ENCODE assay signal across 23 cellular contexts in the genomic region with DNA sequence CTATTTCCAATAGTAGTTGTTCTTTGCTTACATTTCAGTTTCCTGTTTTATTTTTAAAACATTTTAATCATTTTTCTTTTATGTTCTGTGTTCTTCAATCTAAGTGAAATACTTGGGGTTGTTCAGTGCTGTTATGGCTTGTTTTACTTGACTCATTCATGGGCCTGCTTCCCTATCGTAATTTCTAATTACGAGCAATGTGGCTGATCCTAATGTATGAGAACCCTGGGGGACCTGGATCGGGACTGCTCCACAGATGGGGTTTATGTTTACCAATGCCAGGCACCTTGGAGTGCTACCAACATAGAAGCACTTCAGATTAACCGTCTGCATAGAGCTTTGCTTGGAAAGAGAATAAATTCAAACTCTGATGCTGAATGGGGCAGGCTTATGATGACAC. TPM values are rescaled to one million over a fixed set of nuclear protein-coding genes. Genes with fewer than 3 reads are reported as not detected.
DNase-seq lines count a peak whose midpoint lies in the region; ATAC-seq, FAIRE-seq and TF ChIP-seq lines count a peak whose summit lies in the region.
"Had no signal": no experiment of that assay in that cellular context is flagged by ENCODE, and none has a peak within 500 bp of the region (broad histone marks: within the 10 kb centered on the region; RNA-seq: fewer than 3 reads in every experiment).

No MANE protein-coding gene starts in this region.

- H3K4me2 ChIP-seq in H1 (ENCODE audit: insufficient read depth in 1 of 2, low read depth in 2 of 2, low read length in 2 of 2): no peak overlapping the region

- no peaks in the 10 kb centered on the region for H4K20me1 ChIP-seq in H1 (replicated peaks in 1 of 2; ENCODE audit: control insufficient read depth in 1 of 2, insufficient read depth in 2 of 2, low read length in 2 of 2)

- no peak for TF ChIP-seq RAD21 in H1 (IDR thresholded peaks at IDR 0.05 in 1 of 2, conservative IDR thresholded peaks at IDR 0.05 in 1 of 2; ENCODE audit: low read depth in 2 of 2, low read length in 2 of 2)

- no peak overlapping the region for H2AFZ ChIP-seq in H1 (ENCODE audit: low read length)

- H3K4me1 ChIP-seq in H1 (replicated peaks in 1 of 4; ENCODE audit: control insufficient read depth in 3 of 4, insufficient read depth in 4 of 4, low read length in 3 of 4) (peaks cover 7 to 15% (median 11%) of the 10 kb centered on the region in 4 experiments; a peak in 4 of 7 replicates), sigmoid colon (peaks cover 0 to 23% (median 17%) of the 10 kb centered on the region in 4 donors)
- H3K4me1 ChIP-seq: Peyer's patch, prostate gland had no signal

- H3K56ac ChIP-seq in H1 (replicated peaks; ENCODE audit: insufficient read length, low read depth, low read length): no peak overlapping the region

- intact Hi-C loops in sigmoid colon (cut with DNase I): no loop called here

- no peak for TF ChIP-seq EP300 in H1 (IDR thresholded peaks at IDR 0.05; ENCODE audit: borderline replicate concordance in 1 of 2, low read depth in 2 of 2, low read length in 2 of 2)
- TF ChIP-seq EP300 in sigmoid colon (IDR thresholded peaks at IDR 0.05): no peak

- no peak for FAIRE-seq in H1 (lab: Jason Lieb, UNC)

- DNase-seq in AG10803 (ENCODE audit: low read depth) (peak; percentile 47), EH (ENCODE audit: low read depth) (peak; percentile 70), NCI-H446 (lab: John Stamatoyannopoulos, UW) (peak; percentile 94 to 95), H1 (ENCODE audit: low read depth in 1 of 2, low spot score in 2 of 2) (no peak), sigmoid colon (no peak), hippocampal formation (lab: John Stamatoyannopoulos, UW) (no peak)
- DNase-seq: activated CD4-positive, alpha-beta T cell treated with anti-CD3 and anti-CD28 coated beads, Interleukin-2, amount 50 U/mL, for 1 hour; activated CD8-positive, alpha-beta memory T cell treated with anti-CD3 and anti-CD28 coated beads, Interleukin-2, amount 50 U/mL, for 48 hours; activated gamma-delta T cell; amniotic stem cell; erythroblast; midbrain; NCI-H1436 treated with DMSO at 0.1 percent for 48 hours; NCI-H226; NK-92 treated with Interleukin-12 subunit alpha and Interleukin-12 subunit beta, amount 100 ng/mL, for 24 hours; Peyer's patch; stimulated activated naive CD4-positive, alpha-beta T cell; T-helper 2 cell had no signal

- no peak overlapping the region for H3K9ac ChIP-seq in H1 (replicated peaks in 1 of 4; ENCODE audit: extremely low read depth in 1 of 4, low read depth in 3 of 4, low read length in 3 of 4)

- no peak overlapping the region for H2BK5ac ChIP-seq in H1 (ENCODE audit: low read depth, low read length)

- no peak overlapping the region for H2BK120ac ChIP-seq in H1 (replicated peaks; ENCODE audit: low read depth, low read length)

- H3K4me3 ChIP-seq in AG10803 (ENCODE audit: low read length): no peak overlapping the region
- H3K4me3 ChIP-seq in H1 (ENCODE audit: extremely low read depth in 1 of 4, insufficient read depth in 2 of 4, low read depth in 3 of 4, low read length in 4 of 4): no peak overlapping the region
- no peak overlapping the region for H3K4me3 ChIP-seq in sigmoid colon
- H3K4me3 ChIP-seq: Peyer's patch, prostate gland, skin epidermis had no signal

- no peak overlapping the region for H3K23ac ChIP-seq in H1 (ENCODE audit: insufficient read length)

- TF ChIP-seq POLR2A in H1 (IDR thresholded peaks at IDR 0.05; ENCODE audit: control extremely low read depth in 1 of 2, low read depth in 2 of 2, low read length in 2 of 2) (no peak), sigmoid colon (IDR thresholded peaks at IDR 0.05) (no peak)

- no peak overlapping the region for H4K8ac ChIP-seq in H1 (ENCODE audit: extremely low read depth, insufficient read depth, low read length)

- no peak overlapping the region for H3K27ac ChIP-seq in H1 (ENCODE audit: low read depth, low read length)
- peak overlapping the region in 2 of 4 donors; percentile 11 to 23 for H3K27ac ChIP-seq in sigmoid colon
- H3K27ac ChIP-seq: Peyer's patch, prostate gland, skin epidermis had no signal

- H3K14ac ChIP-seq in H1 (ENCODE audit: insufficient read length): no peak overlapping the region

- no peak overlapping the region for H4K91ac ChIP-seq in H1 (replicated peaks; ENCODE audit: insufficient read length, low read length)

- no peak overlapping the region for H2BK12ac ChIP-seq in H1 (ENCODE audit: low read depth, low read length)

- no peaks in the 10 kb centered on the region for H3K79me1 ChIP-seq in H1 (ENCODE audit: low read depth, low read length)

- H3K36me3 ChIP-seq in H1 (ENCODE audit: control insufficient read depth in 2 of 4, insufficient read depth in 4 of 4, low read length in 3 of 4) (peaks cover 0 to 2% (median 0%) of the 10 kb centered on the region in 4 experiments; a peak in 1 of 8 replicates), sigmoid colon (peaks cover 0 to 4% (median 0%) of the 10 kb centered on the region in 4 donors)
- H3K36me3 ChIP-seq: Peyer's patch, prostate gland had no signal

- H3K18ac ChIP-seq in H1 (ENCODE audit: extremely low read depth, low read length): no peak overlapping the region

- no peak for TF ChIP-seq CTCF in AG10803 (conservative IDR thresholded peaks at IDR 0.05; ENCODE audit: low read length)
- TF ChIP-seq CTCF in H1 (IDR thresholded peaks at IDR 0.05; ENCODE audit: control extremely low read depth in 1 of 3, insufficient read depth in 1 of 3, low read depth in 1 of 3, low read length in 3 of 3): no peak
- TF ChIP-seq CTCF in sigmoid colon (IDR thresholded peaks at IDR 0.05): no peak

- H2AK5ac ChIP-seq in H1 (ENCODE audit: low read depth, low read length): no peak overlapping the region

- no peaks in the 10 kb centered on the region for H3K79me2 ChIP-seq in H1 (ENCODE audit: control insufficient read depth in 1 of 2, insufficient read depth in 2 of 2, low read length in 2 of 2)

- H3K23me2 ChIP-seq in H1 (ENCODE audit: low read depth, low read length): no peaks in the 10 kb centered on the region

- H3K27me3 ChIP-seq in H1 (replicated peaks in 1 of 4; ENCODE audit: control insufficient read depth in 3 of 4, extremely low read depth in 1 of 4, insufficient read depth in 3 of 4, low read length in 3 of 4): no peaks in the 10 kb centered on the region
- H3K27me3 ChIP-seq in sigmoid colon: no peaks in the 10 kb centered on the region
- H3K27me3 ChIP-seq: Peyer's patch had no signal

- H2BK15ac ChIP-seq in H1 (ENCODE audit: low read length): 0 out of 2 replicates have a peak overlapping the region, but pooled peaks have one; percentile 9

- POLR2A ChIA-PET in H1 (lab: Charles Lee; ENCODE audit: partially characterized antibody): no interaction called here

- H4K5ac ChIP-seq in H1 (ENCODE audit: insufficient read length, low read depth, low read length): no peak overlapping the region

- H3K4ac ChIP-seq in H1 (replicated peaks; ENCODE audit: insufficient read length, low read depth, low read length): no peak overlapping the region

- no peaks in the 10 kb centered on the region for H3K9me3 ChIP-seq in H1 (ENCODE audit: insufficient read depth in 2 of 2, low read depth in 1 of 2, low read length in 1 of 2)
- H3K9me3 ChIP-seq in sigmoid colon: no peaks in the 10 kb centered on the region
- H3K9me3 ChIP-seq: Peyer's patch, prostate gland had no signal

- no peak for ATAC-seq in HG02840 (IDR thresholded peaks at IDR 0.05; ENCODE audit: low FRiP score, unreplicated experiment)
- no peak for ATAC-seq in GM18511 (IDR thresholded peaks at IDR 0.05; ENCODE audit: unreplicated experiment)
- ATAC-seq: left lobe of liver had no signal

- CTCF ChIA-PET in H1 (lab: Charles Lee; ENCODE audit: partially characterized antibody): interaction anchor here (0.8 to 1.5 kb wide), 2 partner anchors 12 to 20 kb away, joined by 3 to 4 read pairs; no protein-coding TSS in a partner anchor

- no peak overlapping the region for H2BK20ac ChIP-seq in H1 (ENCODE audit: low read length)

- 96% methylated on average over 4 of the region's 4 CpGs; no CpG with 5 or more reads in 1 of the 2 experiments for WGBS in H1 (ENCODE audit: extremely low coverage in 1 of 2, insufficient coverage in 1 of 2, insufficient read length in 1 of 2, insufficient replicate concordance in 2 of 2, low coverage in 1 of 2, low lambda C conversion rate in 2 of 2, missing lambda C conversion rate in 1 of 2), 2 experiments
- 50 to 77% methylated on average over 4 of the region's 4 CpGs for WGBS in sigmoid colon, 2 donors

TF ChIP-seq in H1, 55 proteins besides CTCF, POLR2A, EP300 and RAD21 (continues in another document):
- TF ChIP-seq CREB1 (IDR thresholded peaks at IDR 0.05) (no peak), MAX (IDR thresholded peaks at IDR 0.05) (no peak), SAP30 (IDR thresholded peaks at IDR 0.05; ENCODE audit: insufficient read depth, insufficient replicate concordance, low read length) (no peak), TBP (IDR thresholded peaks at IDR 0.05; ENCODE audit: low read depth, low read length) (no peak), NANOG (IDR thresholded peaks at IDR 0.05; ENCODE audit: insufficient read depth, low read depth, low read length, poor library complexity, severe bottlenecking) (no peak)

RNA-seq across cellular contexts. Expression of gene TECPR2, which starts 29.8 kb away (rescaled TPM):
- 19.4 and 23.2 TPM in 2 replicates for total RNA-seq in H1 (2021; fragmentation: NEBNext Ultra II Directional; extraction: Animal tissue kit (Norgen Biotek cat#: 25700))
- polyA plus RNA-seq in H1 (2011; rRNA removed) (6.8 and 9.2 TPM in 2 replicates), sigmoid colon (1 to 10 TPM; 2.1 to 9.0 (median 8.5) TPM)
- 11.0 TPM for polyA plus RNA-seq in H1 (2011; cell fraction: cytosol; rRNA removed)
- 11.4 TPM for polyA plus RNA-seq in H1 (2011; cell fraction: nucleus; rRNA removed)
- polyA plus RNA-seq in H1 (2012, experiment 1 of 2): 7.6 to 8.8 TPM (median 8.3 TPM) in 4 replicates
- polyA plus RNA-seq in H1 (2012, experiment 2 of 2): 4.4 TPM
- polyA plus RNA-seq in H1 (2013, experiment 1 of 2): 8.5 TPM
- polyA plus RNA-seq in H1 (2013, experiment 2 of 2): 6.4 TPM
- 17.1 and 21.0 TPM in 2 replicates for polyA minus RNA-seq in H1 (2011; rRNA and poly(A)+ RNA removed)
- polyA minus RNA-seq in H1 (2011; cell fraction: cytosol; rRNA and poly(A)+ RNA removed): 10.2 TPM
- 14.1 TPM for polyA minus RNA-seq in H1 (2011; cell fraction: nucleus; rRNA and poly(A)+ RNA removed)
- 10 to 100 TPM; 15.3 to 51.0 (median 17.2) TPM for total RNA-seq in sigmoid colon

RNA-seq across cellular contexts. Expression of gene CINP, which starts 29.8 kb away (rescaled TPM):
- 47.8 and 53.2 TPM in 2 replicates for total RNA-seq in H1 (2021; fragmentation: NEBNext Ultra II Directional; extraction: Animal tissue kit (Norgen Biotek cat#: 25700))
- polyA plus RNA-seq in H1 (2011; rRNA removed) (51.6 and 59.9 TPM in 2 replicates), sigmoid colon (10 to 100 TPM; 21.5 to 46.2 (median 35.0) TPM)
- polyA plus RNA-seq in H1 (2011; cell fraction: cytosol; rRNA removed): 51.3 TPM
- polyA plus RNA-seq in H1 (2011; cell fraction: nucleus; rRNA removed): 31.1 TPM
- 34.7 to 41.9 TPM (median 36.2 TPM) in 4 replicates for polyA plus RNA-seq in H1 (2012, experiment 1 of 2)
- polyA plus RNA-seq in H1 (2012, experiment 2 of 2): 40.1 TPM
- 34.2 TPM for polyA plus RNA-seq in H1 (2013, experiment 1 of 2)
- 35.7 TPM for polyA plus RNA-seq in H1 (2013, experiment 2 of 2)
- polyA minus RNA-seq in H1 (2011; rRNA and poly(A)+ RNA removed): 21.3 and 34.7 TPM in 2 replicates
- polyA minus RNA-seq in H1 (2011; cell fraction: cytosol; rRNA and poly(A)+ RNA removed): 15.2 TPM
- polyA minus RNA-seq in H1 (2011; cell fraction: nucleus; rRNA and poly(A)+ RNA removed): 16.9 TPM
- 10 to 100 TPM; 12.5 to 24.6 (median 19.8) TPM for total RNA-seq in sigmoid colon

Comparison
In these comparisons a context has a peak if more than half of its experiments do, and no peak if none do; other contexts are left out.
1. DNase-seq: peak in AG10803 (single experiment), EH (single experiment) and NCI-H446 (2 of 2); none in H1 (0 of 2), sigmoid colon (single experiment) and hippocampal formation (0 of 2).